23 cellular contexts compared by ENCODE assay signal in genomic region chr3:64664397-64664796, GRCh38. TPM values are rescaled to one million over a fixed set of nuclear protein-coding genes. Genes with fewer than 3 reads are reported as not detected.
DNase-seq lines count a peak whose midpoint lies in the region; ATAC-seq, FAIRE-seq and TF ChIP-seq lines count a peak whose summit lies in the region.
"Had no signal": no experiment of that assay in that cellular context is flagged by ENCODE, and none has a peak within 500 bp of the region (broad histone marks: within the 10 kb centered on the region; RNA-seq: fewer than 3 reads in every experiment).

No MANE protein-coding gene starts in this region.

- H3K4me3 Mint-ChIP-seq in Calu3 (ENCODE audit: low read depth, unreplicated experiment) (no peak overlapping the region), natural killer cell (no peak overlapping the region)
- H3K4me3 Mint-ChIP-seq: CD14-positive monocyte; CD4-positive, alpha-beta T cell; CD8-positive, alpha-beta memory T cell; HFFc6 had no signal

- intact Hi-C loops in Calu3 (cut with micrococcal nuclease; ENCODE audit: unreplicated experiment) (loop anchor here (10.0 kb wide), 1 partner anchor 130 kb away; no protein-coding TSS in a partner anchor), psoas muscle (cut with DNase I) (no loop called here), gastrocnemius medialis (cut with DNase I; ENCODE audit: low total_unique reads) (no loop called here), natural killer cell (cut with micrococcal nuclease) (no loop called here)

- 90 to 95% methylated on average over 3 of the region's 3 CpGs for WGBS in gastroesophageal sphincter (ENCODE audit: low coverage in 1 of 2), 2 donors
- 73 to 88% (median 78%) methylated on average over 3 of the region's 3 CpGs for WGBS in psoas muscle, 3 donors

- H3K36me3 Mint-ChIP-seq in Calu3 (ENCODE audit: insufficient read depth, unreplicated experiment) (peaks cover 4% of the 10 kb centered on the region), natural killer cell (peaks cover 5% of the 10 kb centered on the region)
- H3K36me3 Mint-ChIP-seq: CD14-positive monocyte; CD8-positive, alpha-beta memory T cell had no signal

- DNase-seq in Calu3 (no peak), psoas muscle (no peak), gastrocnemius medialis (no peak), natural killer cell (no peak), HTR-8/SVneo (ENCODE audit: insufficient read length, low spot score) (no peak), right atrium auricular region (ENCODE audit: low spot score) (no peak)
- DNase-seq: 8988T; ACHN; AML-193; BE2C; CD4-positive, alpha-beta T cell; CD8-positive, alpha-beta memory T cell; DND-41; GOT3; HFFc6 had no signal

- TF ChIP-seq POLR2A in gastroesophageal sphincter (IDR thresholded peaks at IDR 0.05) (no peak), gastrocnemius medialis (IDR thresholded peaks at IDR 0.05) (no peak)

- TF ChIP-seq CTCF in Calu3 (IDR thresholded peaks at IDR 0.05; ENCODE audit: unreplicated experiment) (no peak), gastroesophageal sphincter (IDR thresholded peaks at IDR 0.05) (no peak), psoas muscle (IDR thresholded peaks at IDR 0.05) (no peak), gastrocnemius medialis (IDR thresholded peaks at IDR 0.05 in 4 of 5, conservative IDR thresholded peaks at IDR 0.05 in 1 of 5) (no peak), natural killer cell (IDR thresholded peaks at IDR 0.05) (no peak), right atrium auricular region (IDR thresholded peaks at IDR 0.05) (no peak)

- H3K4me3 ChIP-seq in gastroesophageal sphincter (no peak overlapping the region), psoas muscle (peak overlapping the region; percentile 28), gastrocnemius medialis (no peak overlapping the region), right atrium auricular region (no peak overlapping the region)
- H3K4me3 ChIP-seq: A549; BLaER1 treated with 17β-estradiol and CSF1 and Interleukin-3, amounts not matched to agents 10 nM and 100 nM; HAP-1 had no signal

- no TSS peak for BruUV-seq in Calu3 (replicated peaks; lab: Mats Ljungman, UMichigan)

- H3K9me3 Mint-ChIP-seq in Calu3 (ENCODE audit: low read depth, unreplicated experiment) (peaks cover 3% of the 10 kb centered on the region), natural killer cell (peaks cover 6 to 7% of the 10 kb centered on the region in 2 donors)
- H3K9me3 Mint-ChIP-seq: HFFc6 had no signal

- H3K4me1 ChIP-seq in gastroesophageal sphincter (peaks cover 9 to 73% (median 21%) of the 10 kb centered on the region in 3 donors), psoas muscle (peaks cover 49% of the 10 kb centered on the region), gastrocnemius medialis (peaks cover 48 to 54% of the 10 kb centered on the region in 2 donors), right atrium auricular region (peaks cover 0 to 38% of the 10 kb centered on the region in 2 donors)
- H3K4me1 ChIP-seq: BLaER1 treated with 17β-estradiol and CSF1 and Interleukin-3, amounts not matched to agents 10 nM and 100 nM; HAP-1 had no signal

- in situ Hi-C loops in gastrocnemius medialis (cut with MboI; ENCODE audit: low sequenced_read_pairs in 4 of 4), result loop anchor here in 1 of 4 donors (10.0 kb wide), 1 partner anchor 130 kb away; no protein-coding TSS in a partner anchor

- FAIRE-seq in HTR-8/SVneo (lab: Jason Lieb, UNC), result no peak
- FAIRE-seq: A549, G401.6, GM12892, H54 had no signal

- no peaks in the 10 kb centered on the region for H3K9me3 ChIP-seq in gastroesophageal sphincter
- H3K9me3 ChIP-seq in psoas muscle, result peaks cover 8% of the 10 kb centered on the region
- H3K9me3 ChIP-seq in gastrocnemius medialis, result no peaks in the 10 kb centered on the region
- H3K9me3 ChIP-seq in right atrium auricular region, result no peaks in the 10 kb centered on the region
- H3K9me3 ChIP-seq: A549, BE2C had no signal

- H3K36me3 ChIP-seq in gastroesophageal sphincter (no peaks in the 10 kb centered on the region), psoas muscle (ENCODE audit: insufficient read depth in 1 of 2, low read depth in 1 of 2) (no peaks in the 10 kb centered on the region), gastrocnemius medialis (no peaks in the 10 kb centered on the region), right atrium auricular region (no peaks in the 10 kb centered on the region)
- H3K36me3 ChIP-seq: BLaER1 treated with 17β-estradiol and CSF1 and Interleukin-3, amounts not matched to agents 10 nM and 100 nM; HAP-1 had no signal

- H3K27me3 Mint-ChIP-seq in Calu3 (ENCODE audit: unreplicated experiment) (no peaks in the 10 kb centered on the region), natural killer cell (ENCODE audit: low read depth in 2 of 2) (no peaks in the 10 kb centered on the region)
- H3K27me3 Mint-ChIP-seq: CD4-positive, alpha-beta T cell; CD8-positive, alpha-beta memory T cell had no signal

- ATAC-seq in gastroesophageal sphincter (no peak), psoas muscle (peak in 3 of 4 donors; percentile 17 to 29 (median 23)), gastrocnemius medialis (no peak), natural killer cell (no peak)
- ATAC-seq: A549 had no signal

- H3K4me1 Mint-ChIP-seq in Calu3 (ENCODE audit: low read depth, unreplicated experiment) (peaks cover 45% of the 10 kb centered on the region), natural killer cell (no peaks in the 10 kb centered on the region)
- H3K4me1 Mint-ChIP-seq: CD14-positive monocyte; CD8-positive, alpha-beta memory T cell had no signal

- H3K27ac ChIP-seq in gastroesophageal sphincter (peak overlapping the region in 3 of 4 donors; percentile 50 to 71 (median 64)), psoas muscle (peak overlapping the region; percentile 60), gastrocnemius medialis (peak overlapping the region in 3 of 4 donors; percentile 18 to 35 (median 28)), right atrium auricular region (no peak overlapping the region)
- H3K27ac ChIP-seq: BLaER1 treated with 17β-estradiol and CSF1 and Interleukin-3, amounts not matched to agents 10 nM and 100 nM had no signal

- CTCF ChIA-PET in Calu3 (lab: Charles Lee), result no interaction called here

- no peak for TF ChIP-seq EP300 in gastroesophageal sphincter (IDR thresholded peaks at IDR 0.05)

- H3K27ac Mint-ChIP-seq in Calu3 (ENCODE audit: unreplicated experiment), result peak overlapping the region; percentile 33
- no peak overlapping the region for H3K27ac Mint-ChIP-seq in natural killer cell
- H3K27ac Mint-ChIP-seq: CD14-positive monocyte; CD4-positive, alpha-beta T cell; CD8-positive, alpha-beta memory T cell; HFFc6 had no signal

- H3K27me3 ChIP-seq in gastroesophageal sphincter (no peaks in the 10 kb centered on the region), psoas muscle (ENCODE audit: insufficient read depth in 3 of 3, low read length in 2 of 3) (no peaks in the 10 kb centered on the region), gastrocnemius medialis (no peaks in the 10 kb centered on the region), right atrium auricular region (no peaks in the 10 kb centered on the region)
- H3K27me3 ChIP-seq: BE2C; BLaER1 treated with 17β-estradiol and CSF1 and Interleukin-3, amounts not matched to agents 10 nM and 100 nM had no signal

RNA-seq across cellular contexts. Expression of gene ADAMTS9, which starts 23.4 kb away (rescaled TPM):
- total RNA-seq in Calu3 (2022) (54.6 and 63.3 TPM in 2 replicates), gastroesophageal sphincter (100 to 1,000 TPM in 1 of 4 donors, 10 to 100 TPM in 3; 30.7 to 102 (median 48.3) TPM), psoas muscle (10 to 100 TPM; 11.7 to 31.3 (median 16.7) TPM), gastrocnemius medialis (10 to 100 TPM in 3 of 4 donors, 1 to 10 TPM in 1; 4.8 to 49.8 (median 13.4) TPM), natural killer cell (not detected), right atrium auricular region (10 to 100 TPM; 20.2 to 21.0 TPM)
- 10 to 100 TPM in 2 of 3 donors, 1 to 10 TPM in 1; 6.7 to 65.8 (median 11.2) TPM for polyA plus RNA-seq in psoas muscle
- total RNA-seq: CD4-positive, alpha-beta T cell; CD8-positive, alpha-beta memory T cell had no signal
- polyA plus RNA-seq: CD14-positive monocyte; CD8-positive, alpha-beta memory T cell had no signal

Comparison
In these comparisons a context has a peak if more than half of its experiments do, and no peak if none do; other contexts are left out.
1. ATAC-seq: peak in psoas muscle (3 of 4); none in gastroesophageal sphincter (single experiment), gastrocnemius medialis (0 of 2) and natural killer cell (0 of 3).
2. H3K27ac ChIP-seq: peak in gastroesophageal sphincter (3 of 4), psoas muscle (single experiment) and gastrocnemius medialis (3 of 4); none in right atrium auricular region (0 of 2).
3. RNA of gene ADAMTS9, which starts 23.4 kb away (total RNA-seq): 54.6 to 63.3 TPM in Calu3, 30.7 to 102 TPM in gastroesophageal sphincter, 20.2 to 21.0 TPM in right atrium auricular region, 11.7 to 31.3 TPM in psoas muscle and 4.8 to 49.8 TPM in gastrocnemius medialis; not detected in natural killer cell; every median in the first group is over 4 times any median in the second.